ENCODE assay signal across 23 cellular contexts in the genomic region with DNA sequence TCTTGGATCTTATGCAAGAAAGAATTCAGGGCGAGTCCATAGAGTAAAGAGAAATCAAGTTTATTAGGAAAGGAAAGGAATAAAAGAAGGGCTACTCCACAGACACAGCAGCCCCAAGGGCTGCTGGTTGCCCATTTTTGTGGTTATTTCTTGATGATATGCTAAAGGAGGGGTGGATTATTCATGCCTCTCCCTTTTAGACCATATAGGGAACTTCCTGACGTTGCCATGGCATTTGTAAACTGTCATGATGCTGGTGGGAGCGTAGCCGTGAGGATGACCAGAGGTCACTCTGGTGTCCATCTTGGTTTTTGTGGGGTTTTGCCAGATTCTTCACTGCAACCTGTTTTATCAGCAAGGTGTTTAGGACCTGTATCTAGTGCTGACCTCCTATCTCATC.
"Had no signal": no experiment of that assay in that cellular context is flagged by ENCODE, and none has a peak within 500 bp of the region (broad histone marks: within the 10 kb centered on the region; RNA-seq: fewer than 3 reads in every experiment).

No MANE protein-coding gene starts in this region.

- DNase-seq: cortex of kidney; effector memory CD8-positive, alpha-beta T cell; heart left ventricle; mucosa of descending colon; naive B cell; sigmoid colon; stimulated activated CD4-positive, alpha-beta T cell treated with anti-CD3 and anti-CD28 coated beads, Interleukin-2, amount 100 ng/mL, for 24 hours; stimulated activated CD4-positive, alpha-beta T cell treated with anti-CD3 and anti-CD28 coated beads, Interleukin-4, amount 100 ng/mL, for 24 hours; transverse colon; upper lobe of right lung had no signal

- FAIRE-seq: frontal cortex, kidney had no signal

- H3K79me2 ChIP-seq: hepatocyte had no signal

- H3K9me3 ChIP-seq: heart left ventricle, mucosa of descending colon, prostate gland, right atrium auricular region, sigmoid colon, transverse colon, upper lobe of right lung had no signal

- H3K9me3 Mint-ChIP-seq: effector memory CD8-positive, alpha-beta T cell; memory B cell; natural killer cell treated with Interleukin-12 subunit alpha and Interleukin-12 subunit beta and Interleukin-15 and Interleukin-18, amount 100 ng/mL, for 72 hours; stimulated activated memory B cell treated with anti-CD40 and anti-IgM and Interleukin-4, amounts not matched to agents 10 μg/mL and 1 μg/mL and 100 μg/mL, for 72 hours; stimulated activated naive CD8-positive, alpha-beta T cell treated with anti-CD3 and anti-CD28 coated beads, Interleukin-15, Interleukin-2, amounts not matched to agents 100 ng/mL and 50 ng/mL, for 24 hours had no signal

- H3K36me3 Mint-ChIP-seq: memory B cell; naive B cell; natural killer cell treated with Interleukin-12 subunit alpha and Interleukin-12 subunit beta and Interleukin-15 and Interleukin-18, amount 100 ng/mL, for 72 hours; stimulated activated memory B cell treated with anti-CD40 and anti-IgM and Interleukin-4, amounts not matched to agents 10 μg/mL and 1 μg/mL and 100 μg/mL, for 72 hours had no signal

- H3K4me2 ChIP-seq: hepatocyte had no signal

- H3K4me3 ChIP-seq: heart left ventricle, hepatocyte, lung, mucosa of descending colon, prostate gland, right atrium auricular region, sigmoid colon, transverse colon, upper lobe of right lung had no signal

- H3K27ac Mint-ChIP-seq: effector memory CD8-positive, alpha-beta T cell; memory B cell; mesothelial cell of epicardium; naive B cell; natural killer cell treated with Interleukin-12 subunit alpha and Interleukin-12 subunit beta and Interleukin-15 and Interleukin-18, amount 100 ng/mL, for 72 hours; stimulated activated memory B cell treated with anti-CD40 and anti-IgM and Interleukin-4, amounts not matched to agents 10 μg/mL and 1 μg/mL and 100 μg/mL, for 72 hours; stimulated activated naive CD8-positive, alpha-beta T cell treated with anti-CD3 and anti-CD28 coated beads, Interleukin-15, Interleukin-2, amounts not matched to agents 100 ng/mL and 50 ng/mL, for 24 hours had no signal

- H3K36me3 ChIP-seq: heart left ventricle, prostate gland, right atrium auricular region, sigmoid colon, transverse colon, upper lobe of right lung had no signal

- H3K4me1 ChIP-seq: prostate gland, right atrium auricular region, sigmoid colon, transverse colon, upper lobe of right lung had no signal

- H2AFZ ChIP-seq: hepatocyte had no signal

- H3K4me3 Mint-ChIP-seq: effector memory CD8-positive, alpha-beta T cell; memory B cell; mesothelial cell of epicardium; natural killer cell treated with Interleukin-12 subunit alpha and Interleukin-12 subunit beta and Interleukin-15 and Interleukin-18, amount 100 ng/mL, for 72 hours; neural crest cell; stimulated activated memory B cell treated with anti-CD40 and anti-IgM and Interleukin-4, amounts not matched to agents 10 μg/mL and 1 μg/mL and 100 μg/mL, for 72 hours; stimulated activated naive CD8-positive, alpha-beta T cell treated with anti-CD3 and anti-CD28 coated beads, Interleukin-15, Interleukin-2, amounts not matched to agents 100 ng/mL and 50 ng/mL, for 24 hours had no signal

- H3K27ac ChIP-seq: heart left ventricle, hepatocyte, prostate gland, right atrium auricular region, sigmoid colon, transverse colon, upper lobe of right lung had no signal

- ATAC-seq: effector memory CD8-positive, alpha-beta T cell; left lobe of liver; natural killer cell treated with Interleukin-12 subunit alpha and Interleukin-12 subunit beta and Interleukin-15 and Interleukin-18, amount 100 ng/mL, for 72 hours; stimulated activated memory B cell treated with anti-CD40 and anti-IgM and Interleukin-4, amounts not matched to agents 10 μg/mL and 1 μg/mL and 100 μg/mL, for 72 hours; upper lobe of right lung had no signal

- H3K27me3 ChIP-seq: hepatocyte, right atrium auricular region, sigmoid colon, transverse colon, upper lobe of right lung had no signal

- H3K27me3 Mint-ChIP-seq: stimulated activated naive CD8-positive, alpha-beta T cell treated with anti-CD3 and anti-CD28 coated beads, Interleukin-15, Interleukin-2, amounts not matched to agents 100 ng/mL and 50 ng/mL, for 24 hours had no signal
